In genomic region chr20:31698243-31698802, GRCh38 we compare ENCODE assay signal across 8 cellular contexts. TPM values are rescaled to one million over a fixed set of nuclear protein-coding genes. Genes with fewer than 3 reads are reported as not detected.
A peak's percentile ranks its signal among the peaks of the same experiment; 100 is the strongest.
DNase-seq lines count a peak whose midpoint lies in the region; ATAC-seq, FAIRE-seq and TF ChIP-seq lines count a peak whose summit lies in the region.

No MANE protein-coding gene starts in this region.

- no peak for FAIRE-seq in small intestine (lab: Jason Lieb, UNC)
- no peak for FAIRE-seq in urothelium cell line (lab: Jason Lieb, UNC)

- H3K27me3 ChIP-seq in GM23338 (ENCODE audit: insufficient read depth) (no peaks in the 10 kb centered on the region), foreskin keratinocyte (no peaks in the 10 kb centered on the region), small intestine (ENCODE audit: control insufficient read depth in 2 of 2, insufficient read depth in 2 of 2, low read length in 2 of 2) (no peaks in the 10 kb centered on the region)

- no peaks in the 10 kb centered on the region; the same call in 2 of the 3 replicates for H3K9me3 Mint-ChIP-seq in GM23338
- H3K9me3 Mint-ChIP-seq in activated CD4-positive, alpha-beta memory T cell treated with anti-CD3 and anti-CD28 coated beads, Interleukin-2, amount 10 ng/mL, durations not matched to agents 7 days and 5 days, result no peaks in the 10 kb centered on the region

- H3K79me2 ChIP-seq in GM23338 (replicated peaks; ENCODE audit: insufficient read depth), result peaks cover 97% of the 10 kb centered on the region

- H3F3A ChIP-seq in GM23338 (replicated peaks; ENCODE audit: low read depth), result peaks cover 10% of the 10 kb centered on the region

- no peaks in the 10 kb centered on the region for H3K9me3 ChIP-seq in small intestine (ENCODE audit: control insufficient read depth, low read depth)

- 0 out of 2 replicates have a peak, but pooled peaks cover 2% of the 10 kb centered on the region for H3K9me2 ChIP-seq in GM23338 (ENCODE audit: insufficient read depth)

- CTCF ChIA-PET in activated CD4-positive, alpha-beta memory T cell treated with anti-CD3 and anti-CD28 coated beads, Interleukin-2, amount 10 ng/mL, durations not matched to agents 7 days and 5 days (lab: Charles Lee), result interaction anchor here (0.7 to 4.8 kb wide), 10 partner anchors 11 to 85 kb away, joined by 3 to 55 read pairs (median 6); partner anchors contain the start of gene BCL2L1

- ATAC-seq in GM23338 (no peak), foreskin keratinocyte (no peak), HG03280 (IDR thresholded peaks at IDR 0.05; ENCODE audit: unreplicated experiment) (no peak), omental fat pad (ENCODE audit: low FRiP score) (no peak)

- no peak overlapping the region for H3K4me3 Mint-ChIP-seq in GM23338
- H3K4me3 Mint-ChIP-seq in activated CD4-positive, alpha-beta memory T cell treated with anti-CD3 and anti-CD28 coated beads, Interleukin-2, amount 10 ng/mL, durations not matched to agents 7 days and 5 days, result no peak overlapping the region

- H3K27me3 Mint-ChIP-seq in GM23338 (ENCODE audit: insufficient read depth, low read depth, poor library complexity), result peaks cover 10% of the 10 kb centered on the region
- no peaks in the 10 kb centered on the region for H3K27me3 Mint-ChIP-seq in activated CD4-positive, alpha-beta memory T cell treated with anti-CD3 and anti-CD28 coated beads, Interleukin-2, amount 10 ng/mL, durations not matched to agents 7 days and 5 days

- H2AFZ ChIP-seq in GM23338, result no peak overlapping the region

- peaks cover 32% of the 10 kb centered on the region for H3K4me1 ChIP-seq in GM23338 (ENCODE audit: insufficient read depth)
- peaks cover 23% of the 10 kb centered on the region for H3K4me1 ChIP-seq in foreskin keratinocyte
- H3K4me1 ChIP-seq in small intestine (ENCODE audit: control insufficient read depth in 2 of 2, insufficient read depth in 1 of 2, low read depth in 1 of 2, low read length in 1 of 2), result peaks cover 19 to 44% of the 10 kb centered on the region in 2 donors

- H3K27ac ChIP-seq in GM23338 (ENCODE audit: low read depth) (peak overlapping the region; percentile 53), foreskin keratinocyte (peak overlapping the region; percentile 62), small intestine (ENCODE audit: low read depth in 1 of 2, low read length in 1 of 2) (peak overlapping the region; percentile 81 to 93)

- DNase-seq in GM23338 (ENCODE audit: low spot score) (no peak), foreskin keratinocyte (no peak), small intestine (no peak), hypothalamus (lab: John Stamatoyannopoulos, UW) (no peak), urothelium cell line (ENCODE audit: low spot score) (no peak), omental fat pad (ENCODE audit: low spot score) (no peak)
- DNase-seq in activated CD4-positive, alpha-beta memory T cell treated with anti-CD3 and anti-CD28 coated beads, Interleukin-2, amount 10 ng/mL, durations not matched to agents 7 days and 5 days, result no peak

- POLR2A ChIA-PET in activated CD4-positive, alpha-beta memory T cell treated with anti-CD3 and anti-CD28 coated beads, Interleukin-2, amount 10 ng/mL, durations not matched to agents 7 days and 5 days (lab: Charles Lee), result interaction anchor here (0.6 to 4.8 kb wide), 8 partner anchors 13 to 659 kb away, joined by 3 to 62 read pairs (median 12); partner anchors contain the start of gene BCL2L1

- H3K4me3 ChIP-seq in GM23338 (no peak overlapping the region), small intestine (ENCODE audit: low read depth in 1 of 2, low read length in 2 of 2) (no peak overlapping the region)

- H3K36me3 ChIP-seq in GM23338 (ENCODE audit: insufficient read depth), result no peaks in the 10 kb centered on the region
- H3K36me3 ChIP-seq in small intestine (ENCODE audit: control insufficient read depth in 2 of 2, insufficient read depth in 2 of 2, low read length in 2 of 2), result peaks cover 0 to 2% of the 10 kb centered on the region in 2 donors

- peaks cover 8% of the 10 kb centered on the region for H4K20me1 ChIP-seq in GM23338 (replicated peaks; ENCODE audit: insufficient read depth)

- no peak overlapping the region for H3K4me2 ChIP-seq in GM23338

- H3K36me3 Mint-ChIP-seq in GM23338 (ENCODE audit: low read depth), result peaks cover 17% of the 10 kb centered on the region
- peaks cover 67% of the 10 kb centered on the region for H3K36me3 Mint-ChIP-seq in activated CD4-positive, alpha-beta memory T cell treated with anti-CD3 and anti-CD28 coated beads, Interleukin-2, amount 10 ng/mL, durations not matched to agents 7 days and 5 days (ENCODE audit: low read depth)

- no peak for TF ChIP-seq CTCF in GM23338 (conservative IDR thresholded peaks at IDR 0.05; ENCODE audit: low read depth in 2 of 2)
- no peak for TF ChIP-seq CTCF in foreskin keratinocyte (conservative IDR thresholded peaks at IDR 0.05)
- no peak for TF ChIP-seq CTCF in omental fat pad (IDR thresholded peaks at IDR 0.05)

- 79 to 89% (median 81%) methylated on average over 8 of the region's 8 CpGs for WGBS in small intestine, 3 donors

- peaks cover 34% of the 10 kb centered on the region for H3K4me1 Mint-ChIP-seq in GM23338
- peaks cover 72% of the 10 kb centered on the region for H3K4me1 Mint-ChIP-seq in activated CD4-positive, alpha-beta memory T cell treated with anti-CD3 and anti-CD28 coated beads, Interleukin-2, amount 10 ng/mL, durations not matched to agents 7 days and 5 days

- H3K27ac Mint-ChIP-seq in GM23338, result no peak overlapping the region
- peak overlapping the region; percentile 83 for H3K27ac Mint-ChIP-seq in activated CD4-positive, alpha-beta memory T cell treated with anti-CD3 and anti-CD28 coated beads, Interleukin-2, amount 10 ng/mL, durations not matched to agents 7 days and 5 days

TF ChIP-seq in GM23338, 12 proteins besides CTCF, POLR2A, EP300 and RAD21 (continues in another document):
- TF ChIP-seq CREB1 (CRISPR knock-in tag; IDR thresholded peaks at IDR 0.05; ENCODE audit: low read depth) (no peak), EZH2 (IDR thresholded peaks at IDR 0.05; ENCODE audit: low read depth, unreplicated experiment) (no peak), EZH2phosphoT487 (IDR thresholded peaks at IDR 0.05; ENCODE audit: unreplicated experiment) (no peak), POLR2AphosphoS5 (IDR thresholded peaks at IDR 0.05; ENCODE audit: low read depth) (no peak)

RNA-seq across cellular contexts. Expression of gene BCL2L1, which starts 24.3 kb away (rescaled TPM):
- 108 and 110 TPM in 2 replicates for total RNA-seq in GM23338 (2014; rRNA removed; shearing (Covaris generic))
- polyA plus RNA-seq in GM23338 (2016; fragmentation: Nextera tagmentation; extraction: Ambion mirVana) (39.9 and 42.4 TPM in 2 replicates), foreskin keratinocyte (106 and 115 TPM in 2 replicates), small intestine (100 to 1,000 TPM in 1 of 3 donors, 10 to 100 TPM in 2; 79.7 to 160 (median 92.8) TPM)
- 10 to 100 TPM; 67.7 to 72.5 TPM for total RNA-seq in activated CD4-positive, alpha-beta memory T cell treated with anti-CD3 and anti-CD28 coated beads, Interleukin-2, amount 10 ng/mL, durations not matched to agents 7 days and 5 days
- total RNA-seq in foreskin keratinocyte (114 and 136 TPM in 2 replicates), omental fat pad (100 to 1,000 TPM in 2 of 4 donors, 10 to 100 TPM in 2; 65.0 to 140 (median 112) TPM)

RNA-seq across cellular contexts. Expression of gene TPX2, which starts 40.8 kb away (rescaled TPM):
- total RNA-seq in GM23338 (2014; rRNA removed; shearing (Covaris generic)), result 148 and 159 TPM in 2 replicates
- 94.1 and 101 TPM in 2 replicates for polyA plus RNA-seq in GM23338 (2016; fragmentation: Nextera tagmentation; extraction: Ambion mirVana)
- total RNA-seq in activated CD4-positive, alpha-beta memory T cell treated with anti-CD3 and anti-CD28 coated beads, Interleukin-2, amount 10 ng/mL, durations not matched to agents 7 days and 5 days, result 100 to 1,000 TPM; 137 to 138 TPM
- 106 and 126 TPM in 2 replicates for total RNA-seq in foreskin keratinocyte
- polyA plus RNA-seq in foreskin keratinocyte, result 47.2 and 65.4 TPM in 2 replicates
- polyA plus RNA-seq in small intestine, result 10 to 100 TPM in 1 of 3 donors, 1 to 10 TPM in 1, under 1 TPM in 1; 0.81 to 27.8 (median 2.5) TPM
- total RNA-seq in omental fat pad, result 1 to 10 TPM in 2 of 4 donors, under 1 TPM in 2; 0.82 to 4.8 (median 0.97) TPM

Comparison
In these comparisons a context has a peak if more than half of its experiments do, and no peak if none do; other contexts are left out.
1. RNA of gene TPX2, which starts 40.8 kb away (total RNA-seq): 148 to 159 TPM in GM23338, 137 to 138 TPM in activated CD4-positive, alpha-beta memory T cell treated with anti-CD3 and anti-CD28 coated beads, Interleukin-2, amount 10 ng/mL, durations not matched to agents 7 days and 5 days and 106 to 126 TPM in foreskin keratinocyte; 0.82 to 4.8 TPM in omental fat pad; every median in the first group is over 10 times any median in the second.
2. Peak in every context shown above with its lines, with median percentiles within 50 percentile points of each other: H3K27ac ChIP-seq.